In genomic region chr6:32397252-32397920, GRCh38 we compare ENCODE assay signal across 11 cellular contexts. TPM values are rescaled to one million over a fixed set of nuclear protein-coding genes. Genes with fewer than 3 reads are reported as not detected.
DNase-seq lines count a peak whose midpoint lies in the region; ATAC-seq and TF ChIP-seq lines count a peak whose summit lies in the region.
"Had no signal": no experiment of that assay in that cellular context is flagged by ENCODE, and none has a peak within 500 bp of the region (broad histone marks: within the 10 kb centered on the region; RNA-seq: fewer than 3 reads in every experiment).

No MANE protein-coding gene starts in this region.

- H3K4me3 ChIP-seq in uterus (no peak overlapping the region), SK-N-SH (ENCODE audit: low read depth in 2 of 2, low read length in 1 of 2) (no peak overlapping the region)

- 8% methylated on average over 7 of the region's 7 CpGs for WGBS in SK-N-SH (ENCODE audit: low lambda C conversion rate)

- CTCF ChIA-PET in SK-N-SH (lab: Yijun Ruan, JAX) = interaction anchor here (1.0 to 6.5 kb wide), 2 partner anchors 17 to 39 kb away, joined by 4 to 34 read pairs; no protein-coding TSS in a partner anchor

- H3K27ac ChIP-seq in uterus = no peak overlapping the region
- H3K27ac ChIP-seq in SK-N-SH (ENCODE audit: low read depth in 2 of 2, low read length in 1 of 2) = no peak overlapping the region

- no peak for TF ChIP-seq CTCF in uterus (IDR thresholded peaks at IDR 0.05)
- no peak for TF ChIP-seq CTCF in SK-N-SH (IDR thresholded peaks at IDR 0.05)

- TF ChIP-seq POLR2A in uterus (IDR thresholded peaks at IDR 0.05) = no peak

- no peak overlapping the region for H2AFZ ChIP-seq in SK-N-SH (ENCODE audit: low read depth)

- H3K4me2 ChIP-seq in SK-N-SH = no peak overlapping the region

- no peaks in the 10 kb centered on the region for H3F3A ChIP-seq in SK-N-SH (replicated peaks; ENCODE audit: insufficient read depth)

- H3K27me3 ChIP-seq in uterus = no peaks in the 10 kb centered on the region
- peaks cover 33% of the 10 kb centered on the region for H3K27me3 ChIP-seq in SK-N-SH (ENCODE audit: insufficient read depth)

- H3K79me2 ChIP-seq in SK-N-SH (ENCODE audit: insufficient read depth) = no peaks in the 10 kb centered on the region

- peak; percentile 39 for DNase-seq in iris pigment epithelial cell (ENCODE audit: low read depth)
- no peak for DNase-seq in uterus
- no peak for DNase-seq in SK-N-SH
- DNase-seq in NK-92 (lab: John Stamatoyannopoulos, UW; ENCODE audit: unreplicated experiment) = no peak
- DNase-seq: EL, head of caudate nucleus, NCI-H2029 treated with DMSO at 0.1 percent for 48 hours had no signal

- H3K9me2 ChIP-seq in SK-N-SH = no peaks in the 10 kb centered on the region

- H3K9ac ChIP-seq in SK-N-SH = no peak overlapping the region

- H3K36me3 ChIP-seq in uterus (no peaks in the 10 kb centered on the region), SK-N-SH (replicated peaks in 1 of 2; ENCODE audit: control insufficient read depth in 1 of 2, insufficient read depth in 2 of 2, low read length in 1 of 2) (no peaks in the 10 kb centered on the region)

- POLR2A ChIA-PET in SK-N-SH (lab: Yijun Ruan, JAX) = no interaction called here

- intact Hi-C loops in uterus (cut with DNase I; ENCODE audit: low total_unique reads) = no loop called here

- no peak for TF ChIP-seq EP300 in SK-N-SH (IDR thresholded peaks at IDR 0.05; ENCODE audit: borderline replicate concordance in 1 of 2, low read depth in 1 of 2, low read length in 1 of 2)

- no peaks in the 10 kb centered on the region for H3K4me1 ChIP-seq in uterus
- H3K4me1 ChIP-seq in SK-N-SH (ENCODE audit: control insufficient read depth in 1 of 2, insufficient read depth in 2 of 2, low read depth in 1 of 2, low read length in 1 of 2) = no peaks in the 10 kb centered on the region

- TF ChIP-seq RAD21 in SK-N-SH (IDR thresholded peaks at IDR 0.05; ENCODE audit: low read length) = no peak

- H3K9me3 ChIP-seq in uterus (no peaks in the 10 kb centered on the region), SK-N-SH (no peaks in the 10 kb centered on the region)

- peak; percentile 68 for ATAC-seq in GM18873 (IDR thresholded peaks at IDR 0.05; ENCODE audit: low FRiP score, unreplicated experiment)
- peak; percentile 85 for ATAC-seq in GM21619 (IDR thresholded peaks at IDR 0.05; ENCODE audit: unreplicated experiment)
- ATAC-seq in HG03442 (IDR thresholded peaks at IDR 0.05; ENCODE audit: unreplicated experiment) = peak; percentile 76

- H4K20me1 ChIP-seq in SK-N-SH (ENCODE audit: insufficient read depth) = no peaks in the 10 kb centered on the region

TF ChIP-seq in SK-N-SH, 30 proteins besides CTCF, POLR2A, EP300 and RAD21:
- TF ChIP-seq REST (IDR thresholded peaks at IDR 0.05; ENCODE audit: low read depth, low read length) = no peak
- TF ChIP-seq GABPA (IDR thresholded peaks at IDR 0.05; ENCODE audit: low read depth) = no peak
- no peak for TF ChIP-seq EZH2phosphoT487 (IDR thresholded peaks at IDR 0.05; ENCODE audit: borderline replicate concordance, low read depth)
- no peak for TF ChIP-seq MAX (IDR thresholded peaks at IDR 0.05; ENCODE audit: low read depth)
- no peak for TF ChIP-seq NFIC (IDR thresholded peaks at IDR 0.05; ENCODE audit: borderline replicate concordance)
- no peak for TF ChIP-seq USF1 (IDR thresholded peaks at IDR 0.05; ENCODE audit: borderline replicate concordance, low read depth)

RNA-seq across cellular contexts. Expression of gene BTNL2, which starts 9.6 kb away (rescaled TPM):
- not detected for total RNA-seq in uterus
- polyA plus RNA-seq in SK-N-SH (2012; rRNA removed) = not detected in 2 replicates
- polyA plus RNA-seq in SK-N-SH (2012; cell fraction: cytosol; rRNA removed) = not detected in 2 replicates
- polyA plus RNA-seq in SK-N-SH (2012; cell fraction: nucleus; rRNA removed) = not detected in 2 replicates
- total RNA-seq: subcutaneous adipose tissue had no signal

RNA-seq across cellular contexts. Expression of gene TSBP1, which starts 25.7 kb away (rescaled TPM):
- total RNA-seq in uterus = not detected
- not detected in 2 replicates for polyA plus RNA-seq in SK-N-SH (2012; rRNA removed)
- polyA plus RNA-seq in SK-N-SH (2012; cell fraction: cytosol; rRNA removed) = not detected in 2 replicates
- not detected in 2 replicates for polyA plus RNA-seq in SK-N-SH (2012; cell fraction: nucleus; rRNA removed)
- total RNA-seq: subcutaneous adipose tissue had no signal

RNA-seq across cellular contexts. Expression of gene HLA-DRA, which starts 42.3 kb away (rescaled TPM):
- total RNA-seq in uterus = 100 to 1,000 TPM; 130 to 356 (median 227) TPM
- polyA plus RNA-seq in SK-N-SH (2012; rRNA removed) = 0.10 TPM in 1 of 2 replicates, not detected in the other
- not detected in 2 replicates for polyA plus RNA-seq in SK-N-SH (2012; cell fraction: cytosol; rRNA removed)
- polyA plus RNA-seq in SK-N-SH (2012; cell fraction: nucleus; rRNA removed) = not detected in 2 replicates
